Comparison of ENCODE assay signal across 16 cellular contexts in genomic region chrX:107823456-107823855, GRCh38. TPM values are rescaled to one million over a fixed set of nuclear protein-coding genes. Genes with fewer than 3 reads are reported as not detected.
DNase-seq lines count a peak whose midpoint lies in the region; FAIRE-seq and TF ChIP-seq lines count a peak whose summit lies in the region.
"Had no signal": no experiment of that assay in that cellular context is flagged by ENCODE, and none has a peak within 500 bp of the region (broad histone marks: within the 10 kb centered on the region; RNA-seq: fewer than 3 reads in every experiment).

No MANE protein-coding gene starts in this region.

- no peak for FAIRE-seq in urothelium cell line (lab: Jason Lieb, UNC)

- no peak overlapping the region for H3K4me3 ChIP-seq in AG04450 (ENCODE audit: low read depth, low read length)
- H3K4me3 ChIP-seq: prostate gland had no signal

- no peak overlapping the region for H3K27ac ChIP-seq in AG04450 (ENCODE audit: low read depth, low read length)
- H3K27ac ChIP-seq: prostate gland, RWPE1 had no signal

- DNase-seq in AG04450 (ENCODE audit: low read depth, low spot score): peak; percentile 29
- peak; percentile 32 for DNase-seq in GM04504 (ENCODE audit: low read depth)
- DNase-seq in amniotic stem cell (lab: John Stamatoyannopoulos, UW): peak; percentile 2
- DNase-seq in foreskin melanocyte: peak; percentile 81
- DNase-seq in urothelium cell line (ENCODE audit: low spot score): no peak
- no peak for DNase-seq in head of caudate nucleus
- DNase-seq in NOMO-1 treated with dmso at 0.1 percent for 144 hours (lab: John Stamatoyannopoulos, UW; ENCODE audit: unreplicated experiment): no peak
- DNase-seq in DMS 273 (lab: John Stamatoyannopoulos, UW; ENCODE audit: unreplicated experiment): no peak
- DNase-seq: activated CD8-positive, alpha-beta T cell treated with anti-CD3 and anti-CD28 coated beads for 36 hours; activated gamma-delta T cell treated with Interleukin-2 at 50 U/mL for 16 hours; AML-193; NCI-H146; NCI-H510A treated with DMSO at 0.1 percent for 48 hours; stimulated activated CD4-positive, alpha-beta T cell treated with anti-CD3 and anti-CD28 coated beads, Interleukin-1b, Interleukin-23, amount 100 ng/mL, for 48 hours had no signal

- TF ChIP-seq CTCF in AG04450 (IDR thresholded peaks at IDR 0.05; ENCODE audit: low read depth, low read length): no peak

- POLR2A ChIA-PET in AG04450 (lab: Yijun Ruan, JAX): no interaction called here

- CTCF ChIA-PET in AG04450 (lab: Charles Lee): no interaction called here

- peaks cover 7% of the 10 kb centered on the region for H3K9me3 ChIP-seq in AG04450 (ENCODE audit: control insufficient read depth, insufficient read depth, low read length)
- H3K9me3 ChIP-seq: prostate gland had no signal

- intact Hi-C loops in head of caudate nucleus (cut with DNase I): no loop called here

- no peaks in the 10 kb centered on the region for H3K27me3 ChIP-seq in AG04450 (ENCODE audit: control insufficient read depth, insufficient read depth, low read length)

RNA-seq across cellular contexts. Expression of gene MID2, which starts 2.2 kb away (rescaled TPM):
- 1.3 and 1.6 TPM in 2 replicates for polyA plus RNA-seq in AG04450 (2011; rRNA removed)
- 9.0 and 13.4 TPM in 2 replicates for polyA minus RNA-seq in AG04450 (2011; rRNA and poly(A)+ RNA removed)

RNA-seq across cellular contexts. Expression of gene NCBP2L, which starts 45.9 kb away (rescaled TPM):
- not detected in 2 replicates for polyA plus RNA-seq in AG04450 (2011; rRNA removed)
- not detected in 2 replicates for polyA minus RNA-seq in AG04450 (2011; rRNA and poly(A)+ RNA removed)

RNA-seq across cellular contexts. Expression of gene TSC22D3, which starts 47.9 kb away (rescaled TPM):
- polyA plus RNA-seq in AG04450 (2011; rRNA removed): 22.4 and 25.3 TPM in 2 replicates
- polyA minus RNA-seq in AG04450 (2011; rRNA and poly(A)+ RNA removed): 12.5 and 14.5 TPM in 2 replicates

Comparison
In these comparisons a context has a peak if more than half of its experiments do, and no peak if none do; other contexts are left out.
1. DNase-seq: peak in AG04450 (single experiment), GM04504 (single experiment), amniotic stem cell (single experiment) and foreskin melanocyte (single experiment); none in urothelium cell line (single experiment), head of caudate nucleus (0 of 42), NOMO-1 treated with dmso at 0.1 percent for 144 hours (single experiment) and DMS 273 (single experiment).